In genomic region chr11:45768486-45768885, GRCh38 we compare ENCODE assay signal across 5 cellular contexts.
"Had no signal": no experiment of that assay in that cellular context is flagged by ENCODE, and none has a peak within 500 bp of the region (broad histone marks: within the 10 kb centered on the region; RNA-seq: fewer than 3 reads in every experiment).

No MANE protein-coding gene starts in this region.

- ATAC-seq: GM23338, HepG2 had no signal

- DNase-seq: H9, HCEC 1CT, KBM-7 had no signal
